Comparison of ENCODE assay signal across 10 cellular contexts in genomic region chr9:5193345-5193744, GRCh38. TPM values are rescaled to one million over a fixed set of nuclear protein-coding genes. Genes with fewer than 3 reads are reported as not detected.
"Had no signal": no experiment of that assay in that cellular context is flagged by ENCODE, and none has a peak within 500 bp of the region (broad histone marks: within the 10 kb centered on the region; RNA-seq: fewer than 3 reads in every experiment).

No MANE protein-coding gene starts in this region.

- H3K27ac ChIP-seq: GM23248 had no signal

- H3K9ac ChIP-seq: GM23248 had no signal

- FAIRE-seq: HTR-8/SVneo had no signal

- H2AFZ ChIP-seq: GM23248 had no signal

- DNase-seq: GM23248, GOT3, H9, HCEC 1CT, HFFc6, KG1 had no signal

- H3K4me3 ChIP-seq: GM23248 had no signal

RNA-seq across cellular contexts. Expression of gene INSL6, which starts 7.9 kb away (rescaled TPM):
- total RNA-seq: GM23248, H4, H9, HFFc6, HT-29 had no signal
- polyA plus RNA-seq: GM23248 had no signal

RNA-seq across cellular contexts. Expression of gene INSL4, which starts 37.9 kb away (rescaled TPM):
- total RNA-seq: GM23248, H4, H9, HFFc6 had no signal
- polyA plus RNA-seq: GM23248, IgD-negative memory B cell had no signal
